In the genomic region with DNA sequence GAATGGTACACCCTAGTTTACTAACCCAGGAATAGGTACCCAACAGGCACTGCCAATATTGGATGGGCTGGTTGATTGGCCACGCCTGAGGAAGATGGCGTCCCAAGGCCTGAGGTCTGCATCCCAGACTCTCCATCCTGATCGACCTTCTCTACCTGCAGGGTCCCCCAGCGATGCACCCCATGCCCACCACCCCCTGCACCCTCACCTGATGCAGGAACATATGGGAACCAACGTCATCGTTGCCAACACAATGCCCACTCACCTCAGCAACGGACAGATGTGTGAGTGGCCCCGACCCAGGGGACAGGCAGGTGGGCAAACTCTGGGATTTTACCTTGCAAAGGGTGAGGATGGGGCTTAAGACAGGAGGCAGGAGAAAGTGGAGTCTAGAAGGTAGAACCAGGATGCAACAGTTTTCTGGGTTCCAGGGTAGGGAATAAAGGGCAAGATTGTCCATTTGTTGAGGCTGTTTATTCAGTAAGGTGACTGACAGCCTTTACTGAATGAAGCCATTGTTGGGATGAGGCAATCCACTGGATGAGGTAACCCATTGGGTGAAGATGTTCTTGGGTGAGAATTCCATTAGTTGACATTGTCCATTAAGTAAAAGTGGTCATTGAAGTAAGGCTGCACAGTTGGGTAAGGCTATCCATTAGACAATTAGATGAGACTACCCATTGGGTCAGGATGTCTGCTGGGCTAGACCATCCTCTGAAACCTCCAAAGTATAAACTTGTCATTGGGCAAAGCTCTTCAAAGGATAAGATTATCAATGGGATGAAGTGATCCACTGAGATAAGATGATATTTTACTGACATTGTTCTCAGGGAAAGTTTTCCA, we compare ENCODE assay signal across 23 cellular contexts.
"Had no signal": no experiment of that assay in that cellular context is flagged by ENCODE, and none has a peak within 500 bp of the region (broad histone marks: within the 10 kb centered on the region; RNA-seq: fewer than 3 reads in every experiment).

No MANE protein-coding gene starts in this region.

- H3K27me3 ChIP-seq: body of pancreas, ovary, upper lobe of left lung had no signal

- H3K9me3 ChIP-seq: body of pancreas, esophagus muscularis mucosa, left ventricle myocardium inferior, ovary, prostate gland, sigmoid colon, upper lobe of left lung had no signal

- H3K36me3 ChIP-seq: esophagus muscularis mucosa, left ventricle myocardium inferior, ovary, prostate gland, sigmoid colon, upper lobe of left lung had no signal

- H3K9me3 Mint-ChIP-seq: activated CD4-positive, alpha-beta T cell treated with anti-CD3 and anti-CD28 coated beads, Interleukin-2, amount 10 ng/mL, durations not matched to agents 7 days and 5 days; activated CD8-positive, alpha-beta T cell treated with anti-CD3 and anti-CD28 coated beads for 36 hours; activated naive CD4-positive, alpha-beta T cell treated with anti-CD3 and anti-CD28 coated beads, Interleukin-2, amount 50 U/mL, for 24 hours; activated naive CD8-positive, alpha-beta T cell treated with anti-CD3 and anti-CD28 coated beads, Interleukin-2, amount 50 U/mL, for 24 hours; activated T-cell treated with anti-CD3 and anti-CD28 coated beads, Interleukin-2, amount 50 U/mL, for 4 hours; activated T-helper 17 cell treated with anti-CD3 and anti-CD28 coated beads, Interleukin-2, amount 50 U/mL, for 72 hours; stimulated activated effector memory CD8-positive, alpha-beta T cell treated with anti-CD3 and anti-CD28 coated beads, Interleukin-12 subunit alpha, Interleukin-12 subunit beta, amount 100 ng/mL, for 72 hours; stimulated activated naive CD8-positive, alpha-beta T cell treated with anti-CD3 and anti-CD28 coated beads, Interleukin-15, Interleukin-2, amounts not matched to agents 100 ng/mL and 50 ng/mL, for 24 hours had no signal

- H3K4me3 Mint-ChIP-seq: activated CD4-positive, alpha-beta T cell treated with anti-CD3 and anti-CD28 coated beads, Interleukin-2, amount 10 ng/mL, durations not matched to agents 7 days and 5 days; activated CD8-positive, alpha-beta T cell treated with anti-CD3 and anti-CD28 coated beads for 36 hours; activated naive CD4-positive, alpha-beta T cell treated with anti-CD3 and anti-CD28 coated beads, Interleukin-2, amount 50 U/mL, for 24 hours; activated naive CD8-positive, alpha-beta T cell treated with anti-CD3 and anti-CD28 coated beads, Interleukin-2, amount 50 U/mL, for 24 hours; activated T-cell treated with anti-CD3 and anti-CD28 coated beads, Interleukin-2, amount 50 U/mL, for 4 hours; activated T-helper 17 cell treated with anti-CD3 and anti-CD28 coated beads, Interleukin-2, amount 50 U/mL, for 72 hours; stimulated activated effector memory CD8-positive, alpha-beta T cell treated with anti-CD3 and anti-CD28 coated beads, Interleukin-12 subunit alpha, Interleukin-12 subunit beta, amount 100 ng/mL, for 72 hours; stimulated activated naive CD8-positive, alpha-beta T cell treated with anti-CD3 and anti-CD28 coated beads, Interleukin-15, Interleukin-2, amounts not matched to agents 100 ng/mL and 50 ng/mL, for 24 hours had no signal

- FAIRE-seq: small intestine had no signal

- H3K27ac Mint-ChIP-seq: activated CD4-positive, alpha-beta T cell treated with anti-CD3 and anti-CD28 coated beads, Interleukin-2, amount 10 ng/mL, durations not matched to agents 7 days and 5 days; activated CD8-positive, alpha-beta T cell treated with anti-CD3 and anti-CD28 coated beads for 36 hours; activated naive CD4-positive, alpha-beta T cell treated with anti-CD3 and anti-CD28 coated beads, Interleukin-2, amount 50 U/mL, for 24 hours; activated naive CD8-positive, alpha-beta T cell treated with anti-CD3 and anti-CD28 coated beads, Interleukin-2, amount 50 U/mL, for 24 hours; activated T-helper 17 cell treated with anti-CD3 and anti-CD28 coated beads, Interleukin-2, amount 50 U/mL, for 72 hours; stimulated activated effector memory CD8-positive, alpha-beta T cell treated with anti-CD3 and anti-CD28 coated beads, Interleukin-12 subunit alpha, Interleukin-12 subunit beta, amount 100 ng/mL, for 72 hours; stimulated activated naive CD8-positive, alpha-beta T cell treated with anti-CD3 and anti-CD28 coated beads, Interleukin-15, Interleukin-2, amounts not matched to agents 100 ng/mL and 50 ng/mL, for 24 hours had no signal

- DNase-seq: activated CD4-positive, alpha-beta T cell treated with anti-CD3 and anti-CD28 coated beads for 1 hour; activated CD4-positive, alpha-beta T cell treated with anti-CD3 and anti-CD28 coated beads, Interleukin-2, amount 10 ng/mL, durations not matched to agents 7 days and 5 days; activated CD8-positive, alpha-beta T cell treated with anti-CD3 and anti-CD28 coated beads for 36 hours; activated gamma-delta T cell treated with Interleukin-2 at 50 U/mL for 16 hours; activated naive CD8-positive, alpha-beta T cell treated with anti-CD3 and anti-CD28 coated beads, Interleukin-2, amount 50 U/mL, for 24 hours; activated T-cell treated with anti-CD3 and anti-CD28 coated beads, Interleukin-2, amount 50 U/mL, for 4 hours; body of pancreas; cortex of kidney; foreskin keratinocyte; islet precursor cell; left ventricle myocardium inferior; ovary; sigmoid colon; small intestine; stimulated activated CD4-positive, alpha-beta T cell treated with anti-CD3 and anti-CD28 coated beads, Interleukin-4, amount 100 ng/mL, for 24 hours; T-helper 2 cell had no signal

- H3K27ac ChIP-seq: body of pancreas, esophagus muscularis mucosa, foreskin keratinocyte, left ventricle myocardium inferior, ovary, prostate gland, sigmoid colon, upper lobe of left lung had no signal

- ATAC-seq: activated CD8-positive, alpha-beta T cell treated with anti-CD3 and anti-CD28 coated beads for 36 hours; activated naive CD8-positive, alpha-beta T cell treated with anti-CD3 and anti-CD28 coated beads, Interleukin-2, amount 50 U/mL, for 24 hours; activated T-cell treated with anti-CD3 and anti-CD28 coated beads, Interleukin-2, amount 50 U/mL, for 4 hours; activated T-helper 17 cell treated with anti-CD3 and anti-CD28 coated beads, Interleukin-2, amount 50 U/mL, for 72 hours; body of pancreas; foreskin keratinocyte; stimulated activated effector memory CD8-positive, alpha-beta T cell treated with anti-CD3 and anti-CD28 coated beads, Interleukin-12 subunit alpha, Interleukin-12 subunit beta, amount 100 ng/mL, for 72 hours had no signal

- H3K4me1 ChIP-seq: body of pancreas, esophagus muscularis mucosa, foreskin keratinocyte, left ventricle myocardium inferior, prostate gland, sigmoid colon, upper lobe of left lung had no signal

- H3K27me3 Mint-ChIP-seq: activated CD4-positive, alpha-beta T cell treated with anti-CD3 and anti-CD28 coated beads, Interleukin-2, amount 10 ng/mL, durations not matched to agents 7 days and 5 days; activated naive CD4-positive, alpha-beta T cell treated with anti-CD3 and anti-CD28 coated beads, Interleukin-2, amount 50 U/mL, for 24 hours; activated naive CD8-positive, alpha-beta T cell treated with anti-CD3 and anti-CD28 coated beads, Interleukin-2, amount 50 U/mL, for 24 hours had no signal

- H3K4me1 Mint-ChIP-seq: activated CD4-positive, alpha-beta T cell treated with anti-CD3 and anti-CD28 coated beads, Interleukin-2, amount 10 ng/mL, durations not matched to agents 7 days and 5 days; activated naive CD4-positive, alpha-beta T cell treated with anti-CD3 and anti-CD28 coated beads, Interleukin-2, amount 50 U/mL, for 24 hours; activated naive CD8-positive, alpha-beta T cell treated with anti-CD3 and anti-CD28 coated beads, Interleukin-2, amount 50 U/mL, for 24 hours; activated T-helper 17 cell treated with anti-CD3 and anti-CD28 coated beads, Interleukin-2, amount 50 U/mL, for 72 hours; stimulated activated effector memory CD8-positive, alpha-beta T cell treated with anti-CD3 and anti-CD28 coated beads, Interleukin-12 subunit alpha, Interleukin-12 subunit beta, amount 100 ng/mL, for 72 hours had no signal

- H3K36me3 Mint-ChIP-seq: activated naive CD4-positive, alpha-beta T cell treated with anti-CD3 and anti-CD28 coated beads, Interleukin-2, amount 50 U/mL, for 24 hours; stimulated activated effector memory CD8-positive, alpha-beta T cell treated with anti-CD3 and anti-CD28 coated beads, Interleukin-12 subunit alpha, Interleukin-12 subunit beta, amount 100 ng/mL, for 72 hours had no signal

- H3K4me3 ChIP-seq: body of pancreas, esophagus muscularis mucosa, left ventricle myocardium inferior, ovary, prostate gland, sigmoid colon, upper lobe of left lung had no signal
